10 cellular contexts compared by ENCODE assay signal in genomic region chr18:50982802-50983179, GRCh38. TPM values are rescaled to one million over a fixed set of nuclear protein-coding genes. Genes with fewer than 3 reads are reported as not detected.
DNase-seq lines count a peak whose midpoint lies in the region; ATAC-seq, FAIRE-seq and TF ChIP-seq lines count a peak whose summit lies in the region.
"Had no signal": no experiment of that assay in that cellular context is flagged by ENCODE, and none has a peak within 500 bp of the region (broad histone marks: within the 10 kb centered on the region; RNA-seq: fewer than 3 reads in every experiment).

No MANE protein-coding gene starts in this region.

- no peak for ATAC-seq in CD4-positive, CD25-positive, alpha-beta regulatory T cell (ENCODE audit: low read depth in 2 of 2)
- no peak for ATAC-seq in T-cell (replicated peaks in 1 of 4)

- H3K27me3 Mint-ChIP-seq in CD4-positive, CD25-positive, alpha-beta regulatory T cell, result no peaks in the 10 kb centered on the region
- H3K27me3 Mint-ChIP-seq in astrocyte (ENCODE audit: low read depth, unreplicated experiment), result no peaks in the 10 kb centered on the region
- no peaks in the 10 kb centered on the region for H3K27me3 Mint-ChIP-seq in T-cell
- no peaks in the 10 kb centered on the region for H3K27me3 Mint-ChIP-seq in activated T-helper 2 cell treated with anti-CD3 and anti-CD28 coated beads, Interferon-gamma antibody, Interleukin-2, Interleukin-4, amounts not matched to agents 10 μg/mL and 5 μg/mL and 100 μg/mL, durations not matched to agents 14 hours and 24 hours and 36 hours (ENCODE audit: low read depth)
- H3K27me3 Mint-ChIP-seq: activated naive CD4-positive, alpha-beta T cell treated with anti-CD3 and anti-CD28 coated beads, Interleukin-2, amount 50 U/mL, for 24 hours had no signal

- no peak overlapping the region for H3K4me3 Mint-ChIP-seq in CD4-positive, CD25-positive, alpha-beta regulatory T cell
- H3K4me3 Mint-ChIP-seq in astrocyte (ENCODE audit: unreplicated experiment) (no peak overlapping the region), T-cell (no peak overlapping the region)
- no peak overlapping the region for H3K4me3 Mint-ChIP-seq in activated T-helper 2 cell treated with anti-CD3 and anti-CD28 coated beads, Interferon-gamma antibody, Interleukin-2, Interleukin-4, amounts not matched to agents 10 μg/mL and 5 μg/mL and 100 μg/mL, durations not matched to agents 14 hours and 24 hours and 36 hours (ENCODE audit: low read depth)
- H3K4me3 Mint-ChIP-seq: activated naive CD4-positive, alpha-beta T cell treated with anti-CD3 and anti-CD28 coated beads, Interleukin-2, amount 50 U/mL, for 24 hours had no signal

- H3K27ac ChIP-seq in CD4-positive, CD25-positive, alpha-beta regulatory T cell (ENCODE audit: insufficient read depth, low read length, poor library complexity, severe bottlenecking), result no peak overlapping the region
- H3K27ac ChIP-seq in KMS-11, result no peak overlapping the region
- H3K27ac ChIP-seq in astrocyte (ENCODE audit: low read depth, low read length), result no peak overlapping the region

- H3K4me1 ChIP-seq in CD4-positive, CD25-positive, alpha-beta regulatory T cell (ENCODE audit: control insufficient read depth, insufficient read depth, low read length, poor library complexity, severe bottlenecking), result no peaks in the 10 kb centered on the region
- no peaks in the 10 kb centered on the region for H3K4me1 ChIP-seq in KMS-11 (ENCODE audit: low read depth, poor library complexity, severe bottlenecking)
- H3K4me1 ChIP-seq in astrocyte (ENCODE audit: insufficient read depth, low read length), result peaks cover 13% of the 10 kb centered on the region

- TF ChIP-seq CTCF in KMS-11 (conservative IDR thresholded peaks at IDR 0.05; ENCODE audit: low read depth, low read length) (peak; percentile 35; the same call in 1 of the 2 replicates), astrocyte (IDR thresholded peaks at IDR 0.05; ENCODE audit: insufficient read depth, low read depth, low read length) (no peak), foreskin fibroblast (IDR thresholded peaks at IDR 0.05; ENCODE audit: low read depth, low read length) (peak; percentile 10)

- peaks cover 48% of the 10 kb centered on the region for H3K36me3 Mint-ChIP-seq in CD4-positive, CD25-positive, alpha-beta regulatory T cell
- H3K36me3 Mint-ChIP-seq in astrocyte (ENCODE audit: low read depth, unreplicated experiment), result peaks cover 20% of the 10 kb centered on the region
- H3K36me3 Mint-ChIP-seq in T-cell, result peaks cover 54% of the 10 kb centered on the region
- H3K36me3 Mint-ChIP-seq in activated T-helper 2 cell treated with anti-CD3 and anti-CD28 coated beads, Interferon-gamma antibody, Interleukin-2, Interleukin-4, amounts not matched to agents 10 μg/mL and 5 μg/mL and 100 μg/mL, durations not matched to agents 14 hours and 24 hours and 36 hours (ENCODE audit: low read depth), result peaks cover 27% of the 10 kb centered on the region

- H3K4me3 ChIP-seq in CD4-positive, CD25-positive, alpha-beta regulatory T cell (ENCODE audit: low read depth, low read length), result no peak overlapping the region
- no peak overlapping the region for H3K4me3 ChIP-seq in KMS-11 (IDR thresholded peaks at IDR 0.05; ENCODE audit: insufficient read depth, low read depth, low read length)
- no peak overlapping the region for H3K4me3 ChIP-seq in astrocyte (ENCODE audit: insufficient read depth, low read depth, low read length)
- H3K4me3 ChIP-seq in foreskin fibroblast (ENCODE audit: low read depth in 1 of 2, low read length in 2 of 2), result no peak overlapping the region

- H3K9ac ChIP-seq in KMS-11, result no peak overlapping the region
- H3K9ac ChIP-seq in astrocyte (ENCODE audit: low read length), result no peak overlapping the region

- FAIRE-seq in astrocyte (lab: Jason Lieb, UNC), result no peak

- DNase-seq in CD4-positive, CD25-positive, alpha-beta regulatory T cell, result no peak
- DNase-seq in astrocyte (ENCODE audit: low read depth), result no peak
- peak; percentile 4 to 56 for DNase-seq in foreskin fibroblast
- no peak for DNase-seq in foreskin melanocyte
- DNase-seq in activated CD4-positive, CD25-positive, alpha-beta regulatory T cell treated with anti-CD3 and anti-CD28 coated beads, Interleukin-2, amount 50 U/mL, for 72 hours, result no peak
- DNase-seq in T-cell, result no peak
- DNase-seq in activated T-helper 2 cell treated with anti-CD3 and anti-CD28 coated beads, Interferon-gamma antibody, Interleukin-2, Interleukin-4, amounts not matched to agents 10 μg/mL and 5 μg/mL and 100 μg/mL, durations not matched to agents 14 hours and 24 hours and 36 hours (ENCODE audit: low spot score), result no peak
- DNase-seq: NCI-H1417 had no signal

- H3K9me3 ChIP-seq in CD4-positive, CD25-positive, alpha-beta regulatory T cell (ENCODE audit: control insufficient read depth in 2 of 2, low read length in 2 of 2), result peaks cover 0 to under 1% of the 10 kb centered on the region in 2 experiments
- H3K9me3 ChIP-seq in astrocyte (ENCODE audit: insufficient read depth, low read depth, low read length), result peaks cover 3% of the 10 kb centered on the region

- POLR2A ChIA-PET in T-cell (lab: Charles Lee), result no interaction called here

- no peaks in the 10 kb centered on the region for H3K27me3 ChIP-seq in CD4-positive, CD25-positive, alpha-beta regulatory T cell (ENCODE audit: control insufficient read depth, insufficient read depth, low read length)
- H3K27me3 ChIP-seq in KMS-11 (ENCODE audit: insufficient read depth, low read depth) (no peaks in the 10 kb centered on the region), astrocyte (ENCODE audit: insufficient read depth, low read length) (no peaks in the 10 kb centered on the region)

- H3K27ac Mint-ChIP-seq in CD4-positive, CD25-positive, alpha-beta regulatory T cell, result peak overlapping the region in 2 of 3 donors; percentile 19 to 55
- H3K27ac Mint-ChIP-seq in astrocyte (ENCODE audit: unreplicated experiment) (peak overlapping the region; percentile 26), T-cell (no peak overlapping the region)
- no peak overlapping the region for H3K27ac Mint-ChIP-seq in activated T-helper 2 cell treated with anti-CD3 and anti-CD28 coated beads, Interferon-gamma antibody, Interleukin-2, Interleukin-4, amounts not matched to agents 10 μg/mL and 5 μg/mL and 100 μg/mL, durations not matched to agents 14 hours and 24 hours and 36 hours
- H3K27ac Mint-ChIP-seq: activated naive CD4-positive, alpha-beta T cell treated with anti-CD3 and anti-CD28 coated beads, Interleukin-2, amount 50 U/mL, for 24 hours had no signal

- no peaks in the 10 kb centered on the region for H3K79me2 ChIP-seq in KMS-11 (ENCODE audit: insufficient read depth, low read depth)
- no peaks in the 10 kb centered on the region for H3K79me2 ChIP-seq in astrocyte (ENCODE audit: insufficient read depth, low read length)

- H3K4me1 Mint-ChIP-seq in CD4-positive, CD25-positive, alpha-beta regulatory T cell, result peaks cover 5 to 16% (median 11%) of the 10 kb centered on the region in 4 donors
- H3K4me1 Mint-ChIP-seq in astrocyte (ENCODE audit: low read depth, unreplicated experiment), result peaks cover 19% of the 10 kb centered on the region
- H3K4me1 Mint-ChIP-seq in T-cell, result peaks cover 4 to 7% (median 6%) of the 10 kb centered on the region in 3 donors
- H3K4me1 Mint-ChIP-seq in activated T-helper 2 cell treated with anti-CD3 and anti-CD28 coated beads, Interferon-gamma antibody, Interleukin-2, Interleukin-4, amounts not matched to agents 10 μg/mL and 5 μg/mL and 100 μg/mL, durations not matched to agents 14 hours and 24 hours and 36 hours (ENCODE audit: low read depth), result no peaks in the 10 kb centered on the region

- intact Hi-C loops in activated T-helper 2 cell treated with anti-CD3 and anti-CD28 coated beads, Interferon-gamma antibody, Interleukin-2, Interleukin-4, amounts not matched to agents 10 μg/mL and 5 μg/mL and 100 μg/mL, durations not matched to agents 14 hours and 24 hours and 36 hours (cut with micrococcal nuclease), result no loop called here

- H2AFZ ChIP-seq in KMS-11 (ENCODE audit: low read depth) (no peak overlapping the region), astrocyte (ENCODE audit: low read depth, low read length) (no peak overlapping the region)

- no peak overlapping the region for H3K4me2 ChIP-seq in KMS-11
- no peak overlapping the region for H3K4me2 ChIP-seq in astrocyte (ENCODE audit: low read length)

- CTCF ChIA-PET in T-cell (lab: Charles Lee), result no interaction called here

- no peaks in the 10 kb centered on the region for H4K20me1 ChIP-seq in KMS-11 (ENCODE audit: insufficient read depth)
- no peaks in the 10 kb centered on the region for H4K20me1 ChIP-seq in astrocyte (ENCODE audit: insufficient read depth, low read length)

- H3K36me3 ChIP-seq in CD4-positive, CD25-positive, alpha-beta regulatory T cell (ENCODE audit: control insufficient read depth, insufficient read depth, low read length), result peaks cover 29% of the 10 kb centered on the region
- peaks cover 3% of the 10 kb centered on the region; the same call in 1 of the 2 replicates for H3K36me3 ChIP-seq in KMS-11 (ENCODE audit: insufficient read depth)
- peaks cover 6% of the 10 kb centered on the region for H3K36me3 ChIP-seq in astrocyte (ENCODE audit: insufficient read depth, low read length)

- H3K9me3 Mint-ChIP-seq in CD4-positive, CD25-positive, alpha-beta regulatory T cell, result peaks cover 0 to 6% (median 0%) of the 10 kb centered on the region in 7 donors
- H3K9me3 Mint-ChIP-seq in astrocyte (ENCODE audit: unreplicated experiment) (peaks cover 6% of the 10 kb centered on the region), T-cell (peaks cover 0 to 3% (median 0%) of the 10 kb centered on the region in 3 donors)
- peaks cover 8% of the 10 kb centered on the region for H3K9me3 Mint-ChIP-seq in activated T-helper 2 cell treated with anti-CD3 and anti-CD28 coated beads, Interferon-gamma antibody, Interleukin-2, Interleukin-4, amounts not matched to agents 10 μg/mL and 5 μg/mL and 100 μg/mL, durations not matched to agents 14 hours and 24 hours and 36 hours
- H3K9me3 Mint-ChIP-seq: activated naive CD4-positive, alpha-beta T cell treated with anti-CD3 and anti-CD28 coated beads, Interleukin-2, amount 50 U/mL, for 24 hours had no signal

RNA-seq across cellular contexts. Expression of gene ELAC1, which starts 15.0 kb away (rescaled TPM):
- total RNA-seq in CD4-positive, CD25-positive, alpha-beta regulatory T cell, result 5.9 TPM
- 10 to 100 TPM; 18.5 to 23.0 (median 19.6) TPM for polyA plus RNA-seq in CD4-positive, CD25-positive, alpha-beta regulatory T cell
- 7.6 and 8.2 TPM in 2 replicates for total RNA-seq in astrocyte
- 1 to 10 TPM; 5.2 to 8.3 (median 7.5) TPM for total RNA-seq in T-cell
- total RNA-seq in activated T-helper 2 cell treated with anti-CD3 and anti-CD28 coated beads, Interferon-gamma antibody, Interleukin-2, Interleukin-4, amounts not matched to agents 10 μg/mL and 5 μg/mL and 100 μg/mL, durations not matched to agents 14 hours and 24 hours and 36 hours, result 6.7 and 6.8 TPM in 2 replicates

RNA-seq across cellular contexts. Expression of gene SMAD4, which starts 47.2 kb away (rescaled TPM):
- total RNA-seq in CD4-positive, CD25-positive, alpha-beta regulatory T cell, result 89.5 TPM
- 10 to 100 TPM; 61.5 to 84.4 (median 78.0) TPM for polyA plus RNA-seq in CD4-positive, CD25-positive, alpha-beta regulatory T cell
- 84.3 and 87.7 TPM in 2 replicates for total RNA-seq in astrocyte
- total RNA-seq in T-cell, result 100 to 1,000 TPM in 4 of 5 donors, 10 to 100 TPM in 1; 80.9 to 124 (median 117) TPM
- total RNA-seq in activated T-helper 2 cell treated with anti-CD3 and anti-CD28 coated beads, Interferon-gamma antibody, Interleukin-2, Interleukin-4, amounts not matched to agents 10 μg/mL and 5 μg/mL and 100 μg/mL, durations not matched to agents 14 hours and 24 hours and 36 hours, result 73.0 and 77.1 TPM in 2 replicates

Comparison
In these comparisons a context has a peak if more than half of its experiments do, and no peak if none do; other contexts are left out.
1. DNase-seq: peak in foreskin fibroblast (2 of 2); none in CD4-positive, CD25-positive, alpha-beta regulatory T cell (0 of 3), astrocyte (single experiment), foreskin melanocyte (single experiment), activated CD4-positive, CD25-positive, alpha-beta regulatory T cell treated with anti-CD3 and anti-CD28 coated beads, Interleukin-2, amount 50 U/mL, for 72 hours (single experiment), T-cell (0 of 34) and activated T-helper 2 cell treated with anti-CD3 and anti-CD28 coated beads, Interferon-gamma antibody, Interleukin-2, Interleukin-4, amounts not matched to agents 10 μg/mL and 5 μg/mL and 100 μg/mL, durations not matched to agents 14 hours and 24 hours and 36 hours (single experiment).
2. H3K27ac Mint-ChIP-seq: peak in CD4-positive, CD25-positive, alpha-beta regulatory T cell (2 of 3) and astrocyte (single experiment); none in T-cell (0 of 2) and activated T-helper 2 cell treated with anti-CD3 and anti-CD28 coated beads, Interferon-gamma antibody, Interleukin-2, Interleukin-4, amounts not matched to agents 10 μg/mL and 5 μg/mL and 100 μg/mL, durations not matched to agents 14 hours and 24 hours and 36 hours (single experiment).